In the genomic region with DNA sequence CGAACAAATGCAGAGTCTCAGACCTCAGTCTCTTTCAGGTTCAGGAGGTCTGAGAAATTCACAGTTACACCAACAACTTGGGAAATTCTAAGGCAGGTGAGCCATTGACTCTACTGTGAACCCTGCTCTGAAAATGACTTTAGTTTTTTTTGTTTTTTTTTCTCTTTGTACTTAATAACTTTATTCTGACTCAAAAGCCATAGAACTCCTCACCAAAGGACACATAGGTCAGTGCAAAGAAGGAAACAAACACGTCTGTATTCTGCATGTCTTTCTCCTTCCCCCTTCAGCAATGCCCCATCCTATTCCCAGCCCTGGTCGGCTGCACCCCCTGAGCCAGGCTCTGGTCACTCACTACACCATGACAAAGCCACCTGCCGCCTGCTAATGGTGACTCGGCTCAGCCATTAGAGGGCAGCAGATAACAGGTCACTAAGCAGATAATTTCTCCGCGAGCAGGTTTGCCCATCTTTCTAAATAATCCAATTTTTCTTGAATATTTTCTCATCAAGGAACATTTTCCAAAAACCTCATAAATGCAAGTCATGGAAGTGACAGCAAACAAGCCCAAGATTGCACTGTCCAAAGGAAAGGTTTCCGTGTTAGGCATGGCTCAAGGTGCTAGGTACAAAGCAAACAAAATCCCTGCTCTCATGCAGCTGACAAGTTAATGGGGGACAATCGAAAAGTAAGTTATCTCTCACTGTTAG, we compare ENCODE assay signal across 8 cellular contexts. TPM values are rescaled to one million over a fixed set of nuclear protein-coding genes. Genes with fewer than 3 reads are reported as not detected.
DNase-seq lines count a peak whose midpoint lies in the region; ATAC-seq, FAIRE-seq and TF ChIP-seq lines count a peak whose summit lies in the region.

No MANE protein-coding gene starts in this region.

- intact Hi-C loops in left colon (cut with DNase I, micrococcal nuclease) (loop anchor here in 1 of 2 donors (5.0 kb wide), 1 partner anchor 205 kb away; no protein-coding TSS in a partner anchor), stomach (cut with DNase I; ENCODE audit: low total_unique reads) (loop anchor here (5.0 kb wide), 1 partner anchor 205 kb away; no protein-coding TSS in a partner anchor)

- WGBS in stomach, 5 donors: 11 to 14% (median 12%) methylated on average over 9 of the region's 9 CpGs

- no peaks in the 10 kb centered on the region for H3K27me3 ChIP-seq in stomach

- TF ChIP-seq CTCF in stomach (IDR thresholded peaks at IDR 0.05): peak in 5 of 7 experiments; percentile 41 to 79 (median 75)

- H3K4me3 ChIP-seq in stomach: no peak overlapping the region

- DNase-seq in activated gamma-delta T cell treated with Interleukin-2 at 50 U/mL for 16 hours (peak; percentile 8), activated gamma-delta T cell (lab: John Stamatoyannopoulos, UW) (no peak), RCC 7860 (ENCODE audit: low spot score) (peak; percentile 49), cerebellar cortex (ENCODE audit: low spot score) (peak; percentile 79), left colon (peak; percentile 41 to 58), stomach (peak; percentile 67)

- H3K9me3 ChIP-seq in stomach: no peaks in the 10 kb centered on the region

- H3K4me1 ChIP-seq in stomach: peaks cover 8 to 45% (median 18%) of the 10 kb centered on the region in 4 donors

- H3K27ac ChIP-seq in stomach: no peak overlapping the region

- H3K36me3 ChIP-seq in stomach: no peaks in the 10 kb centered on the region

- no peak for FAIRE-seq in RCC 7860 (lab: Jason Lieb, UNC)

- TF ChIP-seq EP300 in Ishikawa (IDR thresholded peaks at IDR 0.05; ENCODE audit: borderline replicate concordance) (no peak), stomach (IDR thresholded peaks at IDR 0.05) (no peak)

- TF ChIP-seq RAD21 in Ishikawa (IDR thresholded peaks at IDR 0.05; ENCODE audit: low read depth): peak; percentile 91

- ATAC-seq in GM21737 (IDR thresholded peaks at IDR 0.05; ENCODE audit: unreplicated experiment): peak; percentile 73
- peak; percentile 81 for ATAC-seq in left colon

- TF ChIP-seq POLR2A in stomach (IDR thresholded peaks at IDR 0.05): no peak

TF ChIP-seq in Ishikawa, 13 proteins besides CTCF, POLR2A, EP300 and RAD21:
- no peak for TF ChIP-seq NFIC (IDR thresholded peaks at IDR 0.05)
- TF ChIP-seq CREB1 (IDR thresholded peaks at IDR 0.05; ENCODE audit: low read depth): no peak
- no peak for TF ChIP-seq FOXM1 (IDR thresholded peaks at IDR 0.05; ENCODE audit: borderline replicate concordance, low read depth)
- no peak for TF ChIP-seq TEAD4 (IDR thresholded peaks at IDR 0.05)
- TF ChIP-seq, protein P1, sequence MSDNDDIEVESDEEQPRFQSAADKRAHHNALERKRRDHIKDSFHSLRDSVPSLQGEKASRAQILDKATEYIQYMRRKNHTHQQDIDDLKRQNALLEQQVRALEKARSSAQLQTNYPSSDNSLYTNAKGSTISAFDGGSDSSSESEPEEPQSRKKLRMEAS (IDR thresholded peaks at IDR 0.05): no peak
- no peak for TF ChIP-seq CEBPB (IDR thresholded peaks at IDR 0.05)
- TF ChIP-seq TAF1 (IDR thresholded peaks at IDR 0.05; ENCODE audit: low read depth): no peak
- no peak for TF ChIP-seq YY1 (IDR thresholded peaks at IDR 0.05; ENCODE audit: low read depth)

RNA-seq across cellular contexts. Expression of gene TM4SF4, which starts 37.7 kb away (rescaled TPM):
- total RNA-seq in left colon: under 1 TPM in 1 of 2 donors, not detected in 1; 0.70 TPM
- total RNA-seq in stomach: 10 to 100 TPM in 2 of 5 donors, 1 to 10 TPM in 2, not detected in 1; 5.3 to 40.8 (median 10.1) TPM
- 10 to 100 TPM in 1 of 3 donors, 1 to 10 TPM in 2; 1.4 to 11.0 (median 7.2) TPM for polyA plus RNA-seq in stomach
